1 cellular context compared by ENCODE assay signal in genomic region chr7:44244282-44244681, GRCh38.
TF ChIP-seq lines count a peak whose summit lies in the region.

No MANE protein-coding gene starts in this region.

TF ChIP-seq in K562, 482 proteins besides CTCF, POLR2A, EP300 and RAD21 (continued from another document):
- TF ChIP-seq STAT6 (CRISPR knock-in tag; IDR thresholded peaks at IDR 0.05), result no peak
- peak; percentile 16 for TF ChIP-seq CTCFL (IDR thresholded peaks at IDR 0.05; ENCODE audit: borderline replicate concordance, insufficient read depth, low read depth, low read length, poor library complexity, severe bottlenecking)
- no peak for TF ChIP-seq TRIM28 (IDR thresholded peaks at IDR 0.05)
- no peak for TF ChIP-seq POLR2H (tag; IDR thresholded peaks at IDR 0.05; ENCODE audit: low read depth)
- TF ChIP-seq ATF4 (CRISPR knock-in tag; IDR thresholded peaks at IDR 0.05), result no peak
- TF ChIP-seq ARID4B (CRISPR knock-in tag; IDR thresholded peaks at IDR 0.05), result no peak
- TF ChIP-seq FOXJ3 (CRISPR knock-in tag; IDR thresholded peaks at IDR 0.05), result no peak
- TF ChIP-seq BHLHE40 (IDR thresholded peaks at IDR 0.05; ENCODE audit: low read length), result no peak
- TF ChIP-seq ZBTB7A (IDR thresholded peaks at IDR 0.05; ENCODE audit: borderline replicate concordance, control insufficient read depth, low read depth, low read length), result peak; percentile 44; the same call in 1 of the 2 replicates
- TF ChIP-seq TAF7 (tag; IDR thresholded peaks at IDR 0.05), result no peak
- no peak for TF ChIP-seq THRB (CRISPR knock-in tag; conservative IDR thresholded peaks at IDR 0.05)
- no peak for TF ChIP-seq LEF1 (IDR thresholded peaks at IDR 0.05)
- TF ChIP-seq PHB (CRISPR knock-in tag; IDR thresholded peaks at IDR 0.05), result no peak
- peak; percentile 31; the same call in 1 of the 2 replicates for TF ChIP-seq SMC3 (conservative IDR thresholded peaks at IDR 0.05; ENCODE audit: insufficient read depth, low read depth, low read length)
